Comparison of ENCODE assay signal across 3 cellular contexts in genomic region chr9:117008461-117008860, GRCh38.
TF ChIP-seq lines count a peak whose summit lies in the region.

No MANE protein-coding gene starts in this region.

TF ChIP-seq in A549, 52 proteins besides CTCF, POLR2A, EP300 and RAD21:
- TF ChIP-seq MAFK (IDR thresholded peaks at IDR 0.05; ENCODE audit: partially characterized antibody) = peak; percentile 68
- TF ChIP-seq RCOR1 (IDR thresholded peaks at IDR 0.05; ENCODE audit: low read depth, low read length) = no peak
- no peak for TF ChIP-seq HEYL (CRISPR knock-in tag; IDR thresholded peaks at IDR 0.05)

TF ChIP-seq in IMR-90, 13 proteins besides CTCF, POLR2A, EP300 and RAD21:
- TF ChIP-seq MAFK (IDR thresholded peaks at IDR 0.05; ENCODE audit: low read depth, low read length) = peak; percentile 52; the same call in 1 of the 2 replicates
- no peak for TF ChIP-seq BHLHE40 (IDR thresholded peaks at IDR 0.05; ENCODE audit: low read depth, low read length)

TF ChIP-seq in H1, 55 proteins besides CTCF, POLR2A, EP300 and RAD21:
- TF ChIP-seq NANOG (IDR thresholded peaks at IDR 0.05; ENCODE audit: insufficient read depth, low read depth, low read length, poor library complexity, severe bottlenecking) (no peak), CHD7 (IDR thresholded peaks at IDR 0.05; ENCODE audit: insufficient replicate concordance, low read length) (no peak), CHD1 (IDR thresholded peaks at IDR 0.05; ENCODE audit: low read depth, low read length) (no peak), RFX5 (IDR thresholded peaks at IDR 0.05; ENCODE audit: borderline replicate concordance, low read depth, low read length) (no peak), KDM5A (IDR thresholded peaks at IDR 0.05; ENCODE audit: low read length) (no peak), EZH2 (IDR thresholded peaks at IDR 0.05; ENCODE audit: low read depth, low read length, severe bottlenecking) (no peak), TBP (IDR thresholded peaks at IDR 0.05; ENCODE audit: low read depth, low read length) (no peak), SAP30 (IDR thresholded peaks at IDR 0.05; ENCODE audit: insufficient read depth, insufficient replicate concordance, low read length) (no peak), ASH2L (IDR thresholded peaks at IDR 0.05; ENCODE audit: low read length) (no peak), FOSL1 (IDR thresholded peaks at IDR 0.05; ENCODE audit: insufficient read depth, low read depth, low read length) (no peak), E2F6 (IDR thresholded peaks at IDR 0.05) (no peak), TAF1 (IDR thresholded peaks at IDR 0.05; ENCODE audit: low read depth, low read length) (no peak), NRF1 (IDR thresholded peaks at IDR 0.05; ENCODE audit: low read depth, low read length) (no peak), POLR2AphosphoS5 (IDR thresholded peaks at IDR 0.05; ENCODE audit: low read depth, low read length) (no peak), CEBPB (IDR thresholded peaks at IDR 0.05; ENCODE audit: low read depth, low read length) (no peak), KDM1A (IDR thresholded peaks at IDR 0.05; ENCODE audit: borderline replicate concordance, low read length) (no peak), CBX8 (IDR thresholded peaks at IDR 0.05; ENCODE audit: borderline replicate concordance, low read depth, low read length) (no peak), GTF2F1 (IDR thresholded peaks at IDR 0.05; ENCODE audit: borderline replicate concordance, low read depth, low read length) (no peak), SIRT6 (IDR thresholded peaks at IDR 0.05; ENCODE audit: low read length) (no peak)
